19 cellular contexts compared by ENCODE assay signal in the genomic region with DNA sequence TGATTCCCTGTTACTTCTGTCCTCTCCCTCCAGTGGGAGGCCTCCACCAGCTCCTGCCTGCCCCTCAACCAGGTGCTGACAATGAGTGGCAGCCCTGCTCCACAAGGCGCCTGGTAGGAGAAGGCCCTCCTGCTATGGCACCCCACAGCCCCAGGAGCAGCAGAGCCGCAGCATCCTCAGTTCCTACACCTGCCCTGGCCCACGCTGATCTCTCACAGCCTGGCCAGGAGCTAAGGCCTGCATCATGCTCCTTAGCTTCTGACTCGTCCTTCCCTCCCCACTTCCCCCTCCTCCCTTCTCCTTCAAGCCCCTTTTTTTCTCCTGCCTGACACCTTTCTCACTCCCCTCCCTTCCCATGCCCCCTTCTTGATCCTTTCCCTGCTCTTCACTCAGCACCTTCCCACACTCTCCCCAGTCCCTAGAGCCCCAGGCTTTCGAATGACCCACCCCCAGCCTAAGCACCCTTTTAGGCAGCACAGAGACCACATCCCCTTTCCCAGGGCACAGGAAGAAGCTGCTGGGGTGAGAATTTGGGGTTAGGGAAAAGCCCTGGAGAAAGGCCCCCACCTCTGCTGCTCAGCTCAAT. TPM values are rescaled to one million over a fixed set of nuclear protein-coding genes. Genes with fewer than 3 reads are reported as not detected.
DNase-seq lines count a peak whose midpoint lies in the region; ATAC-seq and TF ChIP-seq lines count a peak whose summit lies in the region.
"Had no signal": no experiment of that assay in that cellular context is flagged by ENCODE, and none has a peak within 500 bp of the region (broad histone marks: within the 10 kb centered on the region; RNA-seq: fewer than 3 reads in every experiment).

No MANE protein-coding gene starts in this region.

- no peak for ATAC-seq in activated CD8-positive, alpha-beta T cell treated with anti-CD3 and anti-CD28 coated beads, Interleukin-2, amount 10 ng/mL, durations not matched to agents 7 days and 5 days
- no peak for ATAC-seq in naive thymus-derived CD4-positive, alpha-beta T cell
- ATAC-seq in gastrocnemius medialis (no peak), GM21423 (IDR thresholded peaks at IDR 0.05; ENCODE audit: unreplicated experiment) (no peak)
- ATAC-seq: naive thymus-derived CD8-positive, alpha-beta T cell had no signal

- H3K36me3 ChIP-seq in naive thymus-derived CD4-positive, alpha-beta T cell (ENCODE audit: control insufficient read depth in 2 of 3, insufficient read depth in 3 of 3, low read length in 3 of 3) = peaks cover 0 to 51% (median 0%) of the 10 kb centered on the region in 3 experiments
- H3K36me3 ChIP-seq in gastrocnemius medialis = peaks cover 0 to 47% of the 10 kb centered on the region in 2 donors

- peak overlapping the region; percentile 8 for H3K27ac ChIP-seq in naive thymus-derived CD4-positive, alpha-beta T cell (ENCODE audit: low read depth, low read length)
- H3K27ac ChIP-seq in gastrocnemius medialis = no peak overlapping the region
- H3K27ac ChIP-seq: psoas muscle, SK-N-MC had no signal

- H3K27me3 ChIP-seq in naive thymus-derived CD4-positive, alpha-beta T cell (ENCODE audit: control insufficient read depth in 2 of 2, insufficient read depth in 2 of 2, low read length in 2 of 2) = no peaks in the 10 kb centered on the region
- no peaks in the 10 kb centered on the region for H3K27me3 ChIP-seq in gastrocnemius medialis
- H3K27me3 ChIP-seq: BLaER1 treated with 17β-estradiol and CSF1 and Interleukin-3, amounts not matched to agents 10 nM and 100 nM; tibial nerve had no signal

- in situ Hi-C loops in gastrocnemius medialis (cut with MboI; ENCODE audit: low sequenced_read_pairs in 4 of 4) = no loop called here

- DNase-seq in T-helper 2 cell treated with Interferon-gamma antibody and Interleukin-4, amounts not matched to agents 5 μg/mL and 100 μg/mL, for 36 hours (ENCODE audit: low spot score) = no peak
- DNase-seq in T-helper 2 cell = no peak
- DNase-seq in D341Med (ENCODE audit: low spot score) = peak; percentile 42
- no peak for DNase-seq in activated CD8-positive, alpha-beta T cell treated with anti-CD3 and anti-CD28 coated beads, Interleukin-2, amount 10 ng/mL, durations not matched to agents 7 days and 5 days
- DNase-seq in naive thymus-derived CD4-positive, alpha-beta T cell = no peak
- no peak for DNase-seq in gastrocnemius medialis
- no peak for DNase-seq in kidney tubule cell (ENCODE audit: low spot score)
- DNase-seq: activated CD4-positive, alpha-beta T cell treated with anti-CD3 and anti-CD28 coated beads, Interleukin-2, amount 10 ng/mL, durations not matched to agents 7 days and 5 days; DMS53; mammary epithelial cell; naive thymus-derived CD8-positive, alpha-beta T cell; NCI-H1417 treated with DMSO at 0.1 percent for 48 hours; psoas muscle; small intestine; stimulated activated CD8-positive, alpha-beta memory T cell treated with anti-CD3 and anti-CD28 coated beads, Interleukin-4, amount 100 ng/mL, for 48 hours had no signal

- no peaks in the 10 kb centered on the region for H3K4me1 Mint-ChIP-seq in T-helper 2 cell treated with Interferon-gamma antibody and Interleukin-4, amounts not matched to agents 5 μg/mL and 100 μg/mL, for 36 hours (ENCODE audit: low read depth)
- H3K4me1 Mint-ChIP-seq in activated CD8-positive, alpha-beta T cell treated with anti-CD3 and anti-CD28 coated beads, Interleukin-2, amount 10 ng/mL, durations not matched to agents 7 days and 5 days (ENCODE audit: low read depth) = peaks cover 1% of the 10 kb centered on the region
- peaks cover 0 to 7% (median 4%) of the 10 kb centered on the region in 7 donors for H3K4me1 Mint-ChIP-seq in naive thymus-derived CD4-positive, alpha-beta T cell

- H3K27me3 Mint-ChIP-seq in T-helper 2 cell treated with Interferon-gamma antibody and Interleukin-4, amounts not matched to agents 5 μg/mL and 100 μg/mL, for 36 hours (ENCODE audit: low read depth) = no peaks in the 10 kb centered on the region
- no peaks in the 10 kb centered on the region for H3K27me3 Mint-ChIP-seq in activated CD8-positive, alpha-beta T cell treated with anti-CD3 and anti-CD28 coated beads, Interleukin-2, amount 10 ng/mL, durations not matched to agents 7 days and 5 days (ENCODE audit: low read depth)
- H3K27me3 Mint-ChIP-seq in naive thymus-derived CD4-positive, alpha-beta T cell = no peaks in the 10 kb centered on the region
- H3K27me3 Mint-ChIP-seq: activated CD4-positive, alpha-beta T cell treated with anti-CD3 and anti-CD28 coated beads, Interleukin-2, amount 10 ng/mL, durations not matched to agents 7 days and 5 days; naive thymus-derived CD8-positive, alpha-beta T cell had no signal

- POLR2A ChIA-PET in activated CD8-positive, alpha-beta T cell treated with anti-CD3 and anti-CD28 coated beads, Interleukin-2, amount 10 ng/mL, durations not matched to agents 7 days and 5 days (lab: Charles Lee) = interaction anchor here (1.2 to 1.6 kb wide), 2 partner anchors 15 to 60 kb away, joined by 3 to 4 read pairs; a partner anchor contains a TSS
- POLR2A ChIA-PET in naive thymus-derived CD4-positive, alpha-beta T cell (lab: Charles Lee) = interaction anchor here (2.3 kb wide), 1 partner anchor 15 kb away, joined by 8 read pairs; a partner anchor contains a TSS

- no peak overlapping the region for H3K4me3 ChIP-seq in naive thymus-derived CD4-positive, alpha-beta T cell (ENCODE audit: low read length)
- H3K4me3 ChIP-seq in gastrocnemius medialis = no peak overlapping the region
- H3K4me3 ChIP-seq: BLaER1 treated with 17β-estradiol and CSF1 and Interleukin-3, amounts not matched to agents 10 nM and 100 nM; psoas muscle; SK-N-MC; tibial nerve had no signal

- no peak for TF ChIP-seq POLR2A in gastrocnemius medialis (IDR thresholded peaks at IDR 0.05)

- peak overlapping the region; percentile 44 for H3K27ac Mint-ChIP-seq in T-helper 2 cell treated with Interferon-gamma antibody and Interleukin-4, amounts not matched to agents 5 μg/mL and 100 μg/mL, for 36 hours
- H3K27ac Mint-ChIP-seq in activated CD8-positive, alpha-beta T cell treated with anti-CD3 and anti-CD28 coated beads, Interleukin-2, amount 10 ng/mL, durations not matched to agents 7 days and 5 days = peak overlapping the region; percentile 43
- peak overlapping the region in 4 of 9 donors; percentile 29 to 75 (median 64) for H3K27ac Mint-ChIP-seq in naive thymus-derived CD4-positive, alpha-beta T cell
- H3K27ac Mint-ChIP-seq: activated CD4-positive, alpha-beta T cell treated with anti-CD3 and anti-CD28 coated beads, Interleukin-2, amount 10 ng/mL, durations not matched to agents 7 days and 5 days had no signal

- H3K4me3 Mint-ChIP-seq in T-helper 2 cell treated with Interferon-gamma antibody and Interleukin-4, amounts not matched to agents 5 μg/mL and 100 μg/mL, for 36 hours = no peak overlapping the region
- H3K4me3 Mint-ChIP-seq in activated CD8-positive, alpha-beta T cell treated with anti-CD3 and anti-CD28 coated beads, Interleukin-2, amount 10 ng/mL, durations not matched to agents 7 days and 5 days = no peak overlapping the region
- no peak overlapping the region for H3K4me3 Mint-ChIP-seq in naive thymus-derived CD4-positive, alpha-beta T cell
- H3K4me3 Mint-ChIP-seq: activated CD4-positive, alpha-beta T cell treated with anti-CD3 and anti-CD28 coated beads, Interleukin-2, amount 10 ng/mL, durations not matched to agents 7 days and 5 days; naive thymus-derived CD8-positive, alpha-beta T cell had no signal

- peaks cover 33% of the 10 kb centered on the region for H3K36me3 Mint-ChIP-seq in T-helper 2 cell treated with Interferon-gamma antibody and Interleukin-4, amounts not matched to agents 5 μg/mL and 100 μg/mL, for 36 hours (ENCODE audit: low read depth)
- H3K36me3 Mint-ChIP-seq in activated CD8-positive, alpha-beta T cell treated with anti-CD3 and anti-CD28 coated beads, Interleukin-2, amount 10 ng/mL, durations not matched to agents 7 days and 5 days (ENCODE audit: low read depth) = peaks cover 42% of the 10 kb centered on the region
- H3K36me3 Mint-ChIP-seq in naive thymus-derived CD4-positive, alpha-beta T cell = peaks cover 8 to 22% (median 13%) of the 10 kb centered on the region in 5 donors

- H3K9me3 ChIP-seq in naive thymus-derived CD4-positive, alpha-beta T cell (ENCODE audit: control insufficient read depth in 2 of 3, low read length in 3 of 3) = no peaks in the 10 kb centered on the region
- no peaks in the 10 kb centered on the region for H3K9me3 ChIP-seq in gastrocnemius medialis
- H3K9me3 ChIP-seq: BLaER1 treated with 17β-estradiol and CSF1 and Interleukin-3, amounts not matched to agents 10 nM and 100 nM; psoas muscle; tibial nerve had no signal

- no peak for TF ChIP-seq CTCF in gastrocnemius medialis (IDR thresholded peaks at IDR 0.05 in 4 of 5, conservative IDR thresholded peaks at IDR 0.05 in 1 of 5)

- intact Hi-C loops in naive thymus-derived CD4-positive, alpha-beta T cell (cut with micrococcal nuclease) = no loop called here
- intact Hi-C loops in gastrocnemius medialis (cut with DNase I; ENCODE audit: low total_unique reads) = no loop called here

- CTCF ChIA-PET in activated CD8-positive, alpha-beta T cell treated with anti-CD3 and anti-CD28 coated beads, Interleukin-2, amount 10 ng/mL, durations not matched to agents 7 days and 5 days (lab: Charles Lee) = no interaction called here
- CTCF ChIA-PET in naive thymus-derived CD4-positive, alpha-beta T cell (lab: Charles Lee) = interaction anchor here (1.6 kb wide), 1 partner anchor 58 kb away, joined by 4 read pairs; no protein-coding TSS in a partner anchor

- H3K4me1 ChIP-seq in naive thymus-derived CD4-positive, alpha-beta T cell (ENCODE audit: control insufficient read depth in 2 of 2, insufficient read depth in 2 of 2, low read length in 2 of 2) = no peaks in the 10 kb centered on the region
- no peaks in the 10 kb centered on the region for H3K4me1 ChIP-seq in gastrocnemius medialis
- H3K4me1 ChIP-seq: psoas muscle had no signal

- H3K9me3 Mint-ChIP-seq in T-helper 2 cell treated with Interferon-gamma antibody and Interleukin-4, amounts not matched to agents 5 μg/mL and 100 μg/mL, for 36 hours = no peaks in the 10 kb centered on the region
- no peaks in the 10 kb centered on the region for H3K9me3 Mint-ChIP-seq in activated CD8-positive, alpha-beta T cell treated with anti-CD3 and anti-CD28 coated beads, Interleukin-2, amount 10 ng/mL, durations not matched to agents 7 days and 5 days (ENCODE audit: insufficient read depth)
- no peaks in the 10 kb centered on the region for H3K9me3 Mint-ChIP-seq in naive thymus-derived CD4-positive, alpha-beta T cell
- H3K9me3 Mint-ChIP-seq: activated CD4-positive, alpha-beta T cell treated with anti-CD3 and anti-CD28 coated beads, Interleukin-2, amount 10 ng/mL, durations not matched to agents 7 days and 5 days; naive thymus-derived CD8-positive, alpha-beta T cell had no signal

RNA-seq across cellular contexts. Expression of a gene that starts 6.5 kb away (rescaled TPM):
- 1 to 10 TPM; 5.3 to 6.1 TPM for total RNA-seq in activated CD8-positive, alpha-beta T cell treated with anti-CD3 and anti-CD28 coated beads, Interleukin-2, amount 10 ng/mL, durations not matched to agents 7 days and 5 days
- total RNA-seq in naive thymus-derived CD4-positive, alpha-beta T cell = 10 to 100 TPM in 2 of 5 experiments, 1 to 10 TPM in 3; 5.2 to 14.4 (median 7.3) TPM
- 1 to 10 TPM in 1 of 2 donors, under 1 TPM in 1; 0.44 to 1.4 TPM for polyA plus RNA-seq in naive thymus-derived CD4-positive, alpha-beta T cell
- total RNA-seq in gastrocnemius medialis = 1 to 10 TPM in 1 of 4 donors, under 1 TPM in 2, not detected in 1; 0.42 to 1.6 (median 0.49) TPM

RNA-seq across cellular contexts. Expression of a gene that starts 12.5 kb away (rescaled TPM):
- 10 to 100 TPM in 1 of 2 experiments, 1 to 10 TPM in 1; 10.0 to 12.7 TPM for total RNA-seq in activated CD8-positive, alpha-beta T cell treated with anti-CD3 and anti-CD28 coated beads, Interleukin-2, amount 10 ng/mL, durations not matched to agents 7 days and 5 days
- 10 to 100 TPM; 11.0 to 50.2 (median 16.4) TPM for total RNA-seq in naive thymus-derived CD4-positive, alpha-beta T cell
- polyA plus RNA-seq in naive thymus-derived CD4-positive, alpha-beta T cell = 10 to 100 TPM; 12.2 to 19.2 TPM
- 10 to 100 TPM; 14.9 to 53.3 (median 32.7) TPM for total RNA-seq in gastrocnemius medialis

RNA-seq across cellular contexts. Expression of a gene that starts 14.6 kb away (rescaled TPM):
- total RNA-seq in activated CD8-positive, alpha-beta T cell treated with anti-CD3 and anti-CD28 coated beads, Interleukin-2, amount 10 ng/mL, durations not matched to agents 7 days and 5 days = 1,000 to 10,000 TPM; 1,988 to 2,040 TPM
- total RNA-seq in naive thymus-derived CD4-positive, alpha-beta T cell = 1,000 to 10,000 TPM; 1,887 to 3,452 (median 3,095) TPM
- 1,000 to 10,000 TPM; 5,029 to 6,337 TPM for polyA plus RNA-seq in naive thymus-derived CD4-positive, alpha-beta T cell
- 100 to 1,000 TPM; 434 to 647 (median 533) TPM for total RNA-seq in gastrocnemius medialis

RNA-seq across cellular contexts. Expression of a gene that starts 20.9 kb away (rescaled TPM):
- 1 to 10 TPM; 2.8 to 3.0 TPM for total RNA-seq in activated CD8-positive, alpha-beta T cell treated with anti-CD3 and anti-CD28 coated beads, Interleukin-2, amount 10 ng/mL, durations not matched to agents 7 days and 5 days
- 1 to 10 TPM in 1 of 5 experiments, under 1 TPM in 2, not detected in 2; 0.69 to 3.0 (median 0.79) TPM for total RNA-seq in naive thymus-derived CD4-positive, alpha-beta T cell
- polyA plus RNA-seq in naive thymus-derived CD4-positive, alpha-beta T cell = not detected
- under 1 TPM in 3 of 4 donors, not detected in 1; 0.46 to 0.82 (median 0.75) TPM for total RNA-seq in gastrocnemius medialis

RNA-seq across cellular contexts. Expression of a gene that starts 23.4 kb away (rescaled TPM):
- total RNA-seq in activated CD8-positive, alpha-beta T cell treated with anti-CD3 and anti-CD28 coated beads, Interleukin-2, amount 10 ng/mL, durations not matched to agents 7 days and 5 days = 1 to 10 TPM; 4.8 to 5.0 TPM
- total RNA-seq in naive thymus-derived CD4-positive, alpha-beta T cell = 10 to 100 TPM in 3 of 5 experiments, 1 to 10 TPM in 2; 7.5 to 12.8 (median 11.3) TPM
- polyA plus RNA-seq in naive thymus-derived CD4-positive, alpha-beta T cell = 1 to 10 TPM; 3.3 to 4.5 TPM
- 1 to 10 TPM; 1.3 to 8.1 (median 1.9) TPM for total RNA-seq in gastrocnemius medialis
